In the genomic region with DNA sequence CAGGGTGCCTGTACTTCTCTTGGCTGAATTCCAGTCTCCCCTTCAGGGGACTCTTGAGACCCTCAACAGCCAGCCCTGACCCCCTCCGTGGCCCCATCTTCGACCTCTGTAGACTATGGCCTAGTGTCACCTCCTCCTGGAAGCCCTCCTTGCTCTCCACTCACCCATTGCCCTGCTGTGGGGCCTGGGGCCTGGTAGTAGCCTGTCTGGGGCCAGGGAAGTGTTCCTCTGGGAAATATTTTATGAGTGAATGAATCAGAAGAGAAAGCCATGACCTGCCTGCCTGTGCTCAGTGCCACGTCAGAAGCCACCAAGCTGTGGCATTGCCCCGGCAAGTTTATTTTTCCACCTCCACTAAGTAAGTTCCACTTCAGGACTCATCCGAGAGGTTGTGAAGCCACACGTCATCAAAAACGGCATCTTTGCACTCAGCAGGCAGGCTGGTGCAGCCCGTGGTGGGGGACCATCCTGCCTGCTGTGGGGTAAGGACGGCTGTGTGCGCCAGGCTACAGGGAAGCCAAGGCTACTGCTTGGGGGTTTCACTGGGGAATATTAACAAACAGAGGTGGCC, we compare ENCODE assay signal across 11 cellular contexts. TPM values are rescaled to one million over a fixed set of nuclear protein-coding genes. Genes with fewer than 3 reads are reported as not detected.
DNase-seq lines count a peak whose midpoint lies in the region; ATAC-seq, FAIRE-seq and TF ChIP-seq lines count a peak whose summit lies in the region.
"Had no signal": no experiment of that assay in that cellular context is flagged by ENCODE, and none has a peak within 500 bp of the region (broad histone marks: within the 10 kb centered on the region; RNA-seq: fewer than 3 reads in every experiment).

No MANE protein-coding gene starts in this region.

- H3K36me3 Mint-ChIP-seq in naive thymus-derived CD8-positive, alpha-beta T cell = no peaks in the 10 kb centered on the region
- H3K36me3 Mint-ChIP-seq: natural killer cell treated with Interleukin-12 subunit alpha and Interleukin-12 subunit beta and Interleukin-15 and Interleukin-18, amount 100 ng/mL, for 72 hours had no signal

- FAIRE-seq in H1 (lab: Jason Lieb, UNC) = no peak
- FAIRE-seq: GM19239 had no signal

- no peak overlapping the region for H2BK120ac ChIP-seq in H1 (replicated peaks; ENCODE audit: low read depth, low read length)

- peaks cover 4% of the 10 kb centered on the region; the same call in 1 of the 2 replicates for H3K79me1 ChIP-seq in H1 (ENCODE audit: low read depth, low read length)

- CTCF ChIA-PET in H1 (lab: Charles Lee; ENCODE audit: partially characterized antibody) = interaction anchor here (0.8 to 1.2 kb wide), 3 partner anchors 10 to 83 kb away, joined by 3 to 4 read pairs (median 3); no protein-coding TSS in a partner anchor

- H3K4me3 Mint-ChIP-seq in naive thymus-derived CD8-positive, alpha-beta T cell = no peak overlapping the region
- H3K4me3 Mint-ChIP-seq: activated T-cell treated with anti-CD3 and anti-CD28 coated beads, Interleukin-2, amount 50 U/mL, for 72 hours; natural killer cell treated with Interleukin-12 subunit alpha and Interleukin-12 subunit beta and Interleukin-15 and Interleukin-18, amount 100 ng/mL, for 72 hours had no signal

- H3K27me3 ChIP-seq in RWPE2 (ENCODE audit: insufficient read depth, poor library complexity, severe bottlenecking) (no peaks in the 10 kb centered on the region), H1 (replicated peaks in 1 of 4; ENCODE audit: control insufficient read depth in 3 of 4, extremely low read depth in 1 of 4, insufficient read depth in 3 of 4, low read length in 3 of 4) (no peaks in the 10 kb centered on the region), upper lobe of right lung (no peaks in the 10 kb centered on the region)

- no peaks in the 10 kb centered on the region for H3K23me2 ChIP-seq in H1 (ENCODE audit: low read depth, low read length)

- intact Hi-C loops in upper lobe of right lung (cut with DNase I) = no loop called here

- 78% methylated on average over 10 of the region's 10 CpGs; no CpG with 5 or more reads in 1 of the 2 experiments for WGBS in H1 (ENCODE audit: extremely low coverage in 1 of 2, insufficient coverage in 1 of 2, insufficient read length in 1 of 2, insufficient replicate concordance in 2 of 2, low coverage in 1 of 2, low lambda C conversion rate in 2 of 2, missing lambda C conversion rate in 1 of 2), 2 experiments

- no peak overlapping the region for H3K4me2 ChIP-seq in H1 (ENCODE audit: insufficient read depth in 1 of 2, low read depth in 2 of 2, low read length in 2 of 2)

- no peak for DNase-seq in RWPE2 (ENCODE audit: low spot score)
- DNase-seq in H1 (ENCODE audit: low read depth in 1 of 2, low spot score in 2 of 2) = no peak
- peak; percentile 1 for DNase-seq in middle frontal gyrus (ENCODE audit: extremely low spot score, low spot score)
- DNase-seq in upper lobe of right lung = peak; percentile 55
- DNase-seq in T-helper 9 cell = no peak
- DNase-seq in medulla oblongata (ENCODE audit: extremely low spot score) = no peak
- no peak for DNase-seq in naive thymus-derived CD8-positive, alpha-beta T cell
- DNase-seq: activated T-cell treated with anti-CD3 and anti-CD28 coated beads, Interleukin-2, amount 50 U/mL, for 72 hours; NCI-H510A had no signal

- H4K91ac ChIP-seq in H1 (replicated peaks; ENCODE audit: insufficient read length, low read length) = no peak overlapping the region

- no peak overlapping the region for H3K14ac ChIP-seq in H1 (ENCODE audit: insufficient read length)

- peaks cover 92% of the 10 kb centered on the region for H3K36me3 ChIP-seq in RWPE2 (ENCODE audit: low read depth)
- H3K36me3 ChIP-seq in H1 (ENCODE audit: control insufficient read depth in 2 of 4, insufficient read depth in 4 of 4, low read length in 3 of 4) = no peaks in the 10 kb centered on the region
- peaks cover 64% of the 10 kb centered on the region for H3K36me3 ChIP-seq in upper lobe of right lung

- no peak overlapping the region for H3K18ac ChIP-seq in H1 (ENCODE audit: extremely low read depth, low read length)

- TF ChIP-seq POLR2A in H1 (IDR thresholded peaks at IDR 0.05; ENCODE audit: control extremely low read depth in 1 of 2, low read depth in 2 of 2, low read length in 2 of 2) = no peak

- no peak overlapping the region for H2BK12ac ChIP-seq in H1 (ENCODE audit: low read depth, low read length)

- H3K9me3 ChIP-seq in RWPE2 (ENCODE audit: severe bottlenecking) (no peaks in the 10 kb centered on the region), H1 (ENCODE audit: insufficient read depth in 2 of 2, low read depth in 1 of 2, low read length in 1 of 2) (no peaks in the 10 kb centered on the region), upper lobe of right lung (no peaks in the 10 kb centered on the region)

- H3K79me2 ChIP-seq in H1 (ENCODE audit: control insufficient read depth in 1 of 2, insufficient read depth in 2 of 2, low read length in 2 of 2) = peaks cover 0 to 8% of the 10 kb centered on the region in 2 experiments; a peak in 2 of 4 replicates

- H2AFZ ChIP-seq in H1 (ENCODE audit: low read length) = no peak overlapping the region

- H3K4ac ChIP-seq in H1 (replicated peaks; ENCODE audit: insufficient read length, low read depth, low read length) = no peak overlapping the region

- peaks cover 0 to 13% (median under 1%) of the 10 kb centered on the region in 4 donors for H3K4me1 Mint-ChIP-seq in naive thymus-derived CD8-positive, alpha-beta T cell

- H3K56ac ChIP-seq in H1 (replicated peaks; ENCODE audit: insufficient read length, low read depth, low read length) = no peak overlapping the region

- H3K4me3 ChIP-seq in RWPE2 (ENCODE audit: severe bottlenecking) (no peak overlapping the region), H1 (ENCODE audit: extremely low read depth in 1 of 4, insufficient read depth in 2 of 4, low read depth in 3 of 4, low read length in 4 of 4) (no peak overlapping the region), upper lobe of right lung (no peak overlapping the region)

- no peak overlapping the region for H3K9ac ChIP-seq in H1 (replicated peaks in 1 of 4; ENCODE audit: extremely low read depth in 1 of 4, low read depth in 3 of 4, low read length in 3 of 4)

- no peak overlapping the region for H3K23ac ChIP-seq in H1 (ENCODE audit: insufficient read length)

- TF ChIP-seq CTCF in RWPE2 (IDR thresholded peaks at IDR 0.05; ENCODE audit: poor library complexity, severe bottlenecking) (no peak), H1 (IDR thresholded peaks at IDR 0.05; ENCODE audit: control extremely low read depth in 1 of 3, insufficient read depth in 1 of 3, low read depth in 1 of 3, low read length in 3 of 3) (no peak), upper lobe of right lung (IDR thresholded peaks at IDR 0.05) (no peak)

- H4K20me1 ChIP-seq in H1 (replicated peaks in 1 of 2; ENCODE audit: control insufficient read depth in 1 of 2, insufficient read depth in 2 of 2, low read length in 2 of 2) = peaks cover 0 to 5% of the 10 kb centered on the region in 2 experiments

- no peak for TF ChIP-seq EP300 in H1 (IDR thresholded peaks at IDR 0.05; ENCODE audit: borderline replicate concordance in 1 of 2, low read depth in 2 of 2, low read length in 2 of 2)

- no peaks in the 10 kb centered on the region for H3K27me3 Mint-ChIP-seq in naive thymus-derived CD8-positive, alpha-beta T cell
- H3K27me3 Mint-ChIP-seq: natural killer cell treated with Interleukin-12 subunit alpha and Interleukin-12 subunit beta and Interleukin-15 and Interleukin-18, amount 100 ng/mL, for 72 hours had no signal

- TF ChIP-seq RAD21 in H1 (IDR thresholded peaks at IDR 0.05 in 1 of 2, conservative IDR thresholded peaks at IDR 0.05 in 1 of 2; ENCODE audit: low read depth in 2 of 2, low read length in 2 of 2) = no peak

- 0 out of 2 replicates have a peak overlapping the region, but pooled peaks have one; percentile 24 for H2BK5ac ChIP-seq in H1 (ENCODE audit: low read depth, low read length)

- no peak overlapping the region for H4K5ac ChIP-seq in H1 (ENCODE audit: insufficient read length, low read depth, low read length)

- no peak overlapping the region for H3K27ac Mint-ChIP-seq in naive thymus-derived CD8-positive, alpha-beta T cell
- H3K27ac Mint-ChIP-seq: activated T-cell treated with anti-CD3 and anti-CD28 coated beads, Interleukin-2, amount 50 U/mL, for 72 hours; natural killer cell treated with Interleukin-12 subunit alpha and Interleukin-12 subunit beta and Interleukin-15 and Interleukin-18, amount 100 ng/mL, for 72 hours had no signal

- H3K4me1 ChIP-seq in RWPE2 (ENCODE audit: insufficient read depth, poor library complexity, severe bottlenecking) (peaks cover 42% of the 10 kb centered on the region), H1 (replicated peaks in 1 of 4; ENCODE audit: control insufficient read depth in 3 of 4, insufficient read depth in 4 of 4, low read length in 3 of 4) (no peaks in the 10 kb centered on the region), upper lobe of right lung (peaks cover 90% of the 10 kb centered on the region)

- no peak overlapping the region for H2BK15ac ChIP-seq in H1 (ENCODE audit: low read length)

- POLR2A ChIA-PET in H1 (lab: Charles Lee; ENCODE audit: partially characterized antibody) = interaction anchor here (0.7 kb wide), 1 partner anchor 21 kb away, joined by 5 read pairs; no protein-coding TSS in a partner anchor
- POLR2A ChIA-PET in naive thymus-derived CD8-positive, alpha-beta T cell (lab: Charles Lee) = no interaction called here

- H4K8ac ChIP-seq in H1 (ENCODE audit: extremely low read depth, insufficient read depth, low read length) = no peak overlapping the region

- H3K9me3 Mint-ChIP-seq in naive thymus-derived CD8-positive, alpha-beta T cell = no peaks in the 10 kb centered on the region
- H3K9me3 Mint-ChIP-seq: activated T-cell treated with anti-CD3 and anti-CD28 coated beads, Interleukin-2, amount 50 U/mL, for 72 hours; natural killer cell treated with Interleukin-12 subunit alpha and Interleukin-12 subunit beta and Interleukin-15 and Interleukin-18, amount 100 ng/mL, for 72 hours had no signal

- H3K27ac ChIP-seq in RWPE2 (ENCODE audit: poor library complexity, severe bottlenecking) (peak overlapping the region; percentile 99), H1 (ENCODE audit: low read depth, low read length) (no peak overlapping the region), upper lobe of right lung (peak overlapping the region; percentile 98)

- no peak overlapping the region for H2BK20ac ChIP-seq in H1 (ENCODE audit: low read length)

- H2AK5ac ChIP-seq in H1 (ENCODE audit: low read depth, low read length) = no peak overlapping the region

- ATAC-seq in RWPE2 (ENCODE audit: low read depth) = no peak
- no peak for ATAC-seq in upper lobe of right lung
- ATAC-seq in naive thymus-derived CD8-positive, alpha-beta T cell = no peak
- ATAC-seq: activated T-cell treated with anti-CD3 and anti-CD28 coated beads, Interleukin-2, amount 50 U/mL, for 72 hours; natural killer cell treated with Interleukin-12 subunit alpha and Interleukin-12 subunit beta and Interleukin-15 and Interleukin-18, amount 100 ng/mL, for 72 hours had no signal

RNA-seq across cellular contexts. Expression of a gene that starts 59.6 kb away (rescaled TPM):
- 8.2 and 10.0 TPM in 2 replicates for total RNA-seq in H1 (2021; fragmentation: NEBNext Ultra II Directional; extraction: Animal tissue kit (Norgen Biotek cat#: 25700))
- polyA plus RNA-seq in H1 (2011; rRNA removed) = 3.1 and 3.3 TPM in 2 replicates
- 3.6 TPM for polyA plus RNA-seq in H1 (2011; cell fraction: cytosol; rRNA removed)
- 9.9 TPM for polyA plus RNA-seq in H1 (2011; cell fraction: nucleus; rRNA removed)
- polyA plus RNA-seq in H1 (2012, experiment 1 of 2) = 3.8 to 4.8 TPM (median 4.5 TPM) in 4 replicates
- 3.1 TPM for polyA plus RNA-seq in H1 (2012, experiment 2 of 2)
- 3.9 TPM for polyA plus RNA-seq in H1 (2013, experiment 1 of 2)
- 3.4 TPM for polyA plus RNA-seq in H1 (2013, experiment 2 of 2)
- 6.5 and 7.4 TPM in 2 replicates for polyA minus RNA-seq in H1 (2011; rRNA and poly(A)+ RNA removed)
- 3.2 TPM for polyA minus RNA-seq in H1 (2011; cell fraction: cytosol; rRNA and poly(A)+ RNA removed)
- polyA minus RNA-seq in H1 (2011; cell fraction: nucleus; rRNA and poly(A)+ RNA removed) = 14.7 TPM
- 18.4 TPM for total RNA-seq in upper lobe of right lung
- total RNA-seq in naive thymus-derived CD8-positive, alpha-beta T cell = 10 to 100 TPM; 18.4 to 22.6 TPM
- 1 to 10 TPM; 3.5 to 3.7 (median 3.7) TPM for polyA plus RNA-seq in naive thymus-derived CD8-positive, alpha-beta T cell

Comparison
In these comparisons a context has a peak if more than half of its experiments do, and no peak if none do; other contexts are left out.
1. DNase-seq: peak in middle frontal gyrus (single experiment) and upper lobe of right lung (single experiment); none in RWPE2 (single experiment), H1 (0 of 2), T-helper 9 cell (single experiment), medulla oblongata (single experiment) and naive thymus-derived CD8-positive, alpha-beta T cell (0 of 10).